ENCODE assay signal across 20 cellular contexts in genomic region chr7:77782383-77782782, GRCh38. TPM values are rescaled to one million over a fixed set of nuclear protein-coding genes. Genes with fewer than 3 reads are reported as not detected.
DNase-seq lines count a peak whose midpoint lies in the region; ATAC-seq, FAIRE-seq and TF ChIP-seq lines count a peak whose summit lies in the region.
"Had no signal": no experiment of that assay in that cellular context is flagged by ENCODE, and none has a peak within 500 bp of the region (broad histone marks: within the 10 kb centered on the region; RNA-seq: fewer than 3 reads in every experiment).

No MANE protein-coding gene starts in this region.

- in situ Hi-C loops in GM23248 (cut with MboI) = no loop called here

- H3K9ac ChIP-seq in colonic mucosa (ENCODE audit: low read depth in 2 of 2, low read length in 2 of 2) (no peak overlapping the region), liver (ENCODE audit: low read depth in 1 of 2, low read length in 2 of 2) (no peak overlapping the region), GM23248 (no peak overlapping the region)

- DNase-seq in GM12891 (ENCODE audit: insufficient read length, low spot score) = no peak
- no peak for DNase-seq in colonic mucosa
- DNase-seq in GM23248 = no peak
- no peak for DNase-seq in NCI-H2227 (lab: John Stamatoyannopoulos, UW; ENCODE audit: unreplicated experiment)
- DNase-seq: 8988T; ACHN; AML-193; C1 segment of cervical spinal cord; Caco-2; CD4-positive, alpha-beta memory T cell; DMS153; DND-41; GDM1; H9 had no signal

- TF ChIP-seq POLR2A in GM12891 (IDR thresholded peaks at IDR 0.05; ENCODE audit: low read depth, low read length) = no peak

- 77% methylated on average over 4 of the region's 4 CpGs for WGBS in liver
- WGBS in GM23248 (ENCODE audit: low coverage in 1 of 2, low lambda C conversion rate in 2 of 2, missing lambda C conversion rate in 2 of 2), 2 experiments = 98 to 100% methylated on average over 4 of the region's 4 CpGs

- no peak overlapping the region for H3K4me3 ChIP-seq in colonic mucosa
- H3K4me3 ChIP-seq in liver (ENCODE audit: low read depth in 1 of 3, low read length in 3 of 3) = no peak overlapping the region
- no peak overlapping the region for H3K4me3 ChIP-seq in GM23248
- H3K4me3 ChIP-seq: A549, GM12878, GM23338 had no signal

- H3K4me1 ChIP-seq in colonic mucosa = peaks cover 3% of the 10 kb centered on the region
- H3K4me1 ChIP-seq in liver (ENCODE audit: control insufficient read depth in 4 of 4, insufficient read depth in 4 of 4, low read length in 3 of 4) = peaks cover 4 to 25% (median 10%) of the 10 kb centered on the region in 4 donors
- no peaks in the 10 kb centered on the region for H3K4me1 ChIP-seq in GM23248 (ENCODE audit: insufficient read depth)
- H3K4me1 ChIP-seq: A549 had no signal

- no peaks in the 10 kb centered on the region for H3F3A ChIP-seq in GM23248 (ENCODE audit: insufficient read depth)

- no peak for TF ChIP-seq CTCF in colonic mucosa (IDR thresholded peaks at IDR 0.05)
- no peak for TF ChIP-seq CTCF in liver (IDR thresholded peaks at IDR 0.05; ENCODE audit: low read depth, low read length, missing input control)

- no peak overlapping the region for H3K4me2 ChIP-seq in GM23248 (ENCODE audit: unreplicated experiment)
- H3K4me2 ChIP-seq: A549, GM23338 had no signal

- no peaks in the 10 kb centered on the region for H3K9me3 ChIP-seq in colonic mucosa
- H3K9me3 ChIP-seq in liver (ENCODE audit: control insufficient read depth in 4 of 4, low read length in 3 of 4) = peaks cover 0 to 4% (median 0%) of the 10 kb centered on the region in 4 donors
- no peaks in the 10 kb centered on the region for H3K9me3 ChIP-seq in GM23248 (ENCODE audit: low read depth)

- H3K9me2 ChIP-seq in GM23248 (ENCODE audit: insufficient read depth) = no peaks in the 10 kb centered on the region

- peak; percentile 48 for FAIRE-seq in GM12891 (lab: Jason Lieb, UNC)
- FAIRE-seq: A549, GM12878 had no signal

- H4K20me1 ChIP-seq in GM23248 (ENCODE audit: insufficient read depth) = no peaks in the 10 kb centered on the region

- peak overlapping the region; percentile 78 for H3K27ac ChIP-seq in colonic mucosa
- no peak overlapping the region for H3K27ac ChIP-seq in liver (ENCODE audit: low read depth in 1 of 2, low read length in 2 of 2)
- no peak overlapping the region for H3K27ac ChIP-seq in GM23248
- H3K27ac ChIP-seq: A549 had no signal

- H2AFZ ChIP-seq in GM23248 = no peak overlapping the region
- H2AFZ ChIP-seq: GM23338 had no signal

- ATAC-seq in GM21786 (IDR thresholded peaks at IDR 0.05; ENCODE audit: unreplicated experiment) = no peak
- ATAC-seq: A549, GM12878, GM23338, HCT116 had no signal

- no peaks in the 10 kb centered on the region for H3K36me3 ChIP-seq in colonic mucosa
- peaks cover 0 to 9% (median 8%) of the 10 kb centered on the region in 4 donors for H3K36me3 ChIP-seq in liver (ENCODE audit: control insufficient read depth in 4 of 4, insufficient read depth in 3 of 4, low read depth in 1 of 4, low read length in 3 of 4)
- peaks cover 24% of the 10 kb centered on the region for H3K36me3 ChIP-seq in GM23248 (ENCODE audit: low read depth)

- TF ChIP-seq RAD21 in liver (IDR thresholded peaks at IDR 0.05) = no peak

- H3K27me3 ChIP-seq in colonic mucosa (no peaks in the 10 kb centered on the region), liver (ENCODE audit: control insufficient read depth in 4 of 4, insufficient read depth in 4 of 4, low read length in 3 of 4) (no peaks in the 10 kb centered on the region), GM23248 (replicated peaks; ENCODE audit: insufficient read depth) (no peaks in the 10 kb centered on the region)

- no peaks in the 10 kb centered on the region; the same call in 1 of the 2 replicates for H3K79me2 ChIP-seq in GM23248 (ENCODE audit: insufficient read depth)

- intact Hi-C loops in colonic mucosa (cut with DNase I) = no loop called here

TF ChIP-seq in GM12891, 5 proteins besides CTCF, POLR2A, EP300 and RAD21:
- TF ChIP-seq SPI1 (IDR thresholded peaks at IDR 0.05; ENCODE audit: low read depth, low read length) (no peak), PAX5 (IDR thresholded peaks at IDR 0.05; ENCODE audit: insufficient read depth, low read length, severe bottlenecking) (no peak), POLR2AphosphoS5 (IDR thresholded peaks at IDR 0.05; ENCODE audit: low read depth, low read length) (no peak)
TF ChIP-seq in GM12891: peak in this region for 0.

TF ChIP-seq in liver, 16 proteins besides CTCF, POLR2A, EP300 and RAD21:
- TF ChIP-seq SP1 (IDR thresholded peaks at IDR 0.05) (no peak), FOXA2 (IDR thresholded peaks at IDR 0.05) (peak; percentile 56), EGR1 (IDR thresholded peaks at IDR 0.05; ENCODE audit: low read depth in 2 of 2) (no peak), RXRA (IDR thresholded peaks at IDR 0.05) (peak; percentile 46 to 52), MAX (IDR thresholded peaks at IDR 0.05) (no peak), YY1 (IDR thresholded peaks at IDR 0.05) (peak; percentile 37), TAF1 (conservative IDR thresholded peaks at IDR 0.05) (no peak), NR2F2 (IDR thresholded peaks at IDR 0.05) (no peak)

RNA-seq across cellular contexts. Expression of gene TMEM60, which starts 15.9 kb away (rescaled TPM):
- 18.2 TPM for polyA plus RNA-seq in GM12891 (2012; ENCODE audit: low read depth, missing spikeins)
- total RNA-seq in colonic mucosa (10 to 100 TPM; 12.6 to 19.8 TPM), liver (1 to 10 TPM; 4.9 to 9.9 TPM)
- polyA plus RNA-seq in liver (10 to 100 TPM in 1 of 2 donors, 1 to 10 TPM in 1; 9.7 to 16.7 TPM), GM23248 (2016; fragmentation: Nextera tagmentation; extraction: Ambion mirVana) (28.2 and 28.9 TPM in 2 replicates)
- total RNA-seq in GM23248 (2014; rRNA removed; shearing (Covaris generic)) = 9.9 and 17.7 TPM in 2 replicates

RNA-seq across cellular contexts. Expression of gene PHTF2, which starts 16.2 kb away (rescaled TPM):
- polyA plus RNA-seq in GM12891 (2012; ENCODE audit: low read depth, missing spikeins) = 10.7 TPM
- 10 to 100 TPM in 1 of 2 donors, 1 to 10 TPM in 1; 9.7 to 13.9 TPM for total RNA-seq in colonic mucosa
- total RNA-seq in liver = 1 to 10 TPM; 6.2 to 7.3 TPM
- 1 to 10 TPM; 2.2 to 3.1 TPM for polyA plus RNA-seq in liver
- 29.9 and 30.2 TPM in 2 replicates for total RNA-seq in GM23248 (2014; rRNA removed; shearing (Covaris generic))
- 22.0 and 23.6 TPM in 2 replicates for polyA plus RNA-seq in GM23248 (2016; fragmentation: Nextera tagmentation; extraction: Ambion mirVana)
